In the genomic region with DNA sequence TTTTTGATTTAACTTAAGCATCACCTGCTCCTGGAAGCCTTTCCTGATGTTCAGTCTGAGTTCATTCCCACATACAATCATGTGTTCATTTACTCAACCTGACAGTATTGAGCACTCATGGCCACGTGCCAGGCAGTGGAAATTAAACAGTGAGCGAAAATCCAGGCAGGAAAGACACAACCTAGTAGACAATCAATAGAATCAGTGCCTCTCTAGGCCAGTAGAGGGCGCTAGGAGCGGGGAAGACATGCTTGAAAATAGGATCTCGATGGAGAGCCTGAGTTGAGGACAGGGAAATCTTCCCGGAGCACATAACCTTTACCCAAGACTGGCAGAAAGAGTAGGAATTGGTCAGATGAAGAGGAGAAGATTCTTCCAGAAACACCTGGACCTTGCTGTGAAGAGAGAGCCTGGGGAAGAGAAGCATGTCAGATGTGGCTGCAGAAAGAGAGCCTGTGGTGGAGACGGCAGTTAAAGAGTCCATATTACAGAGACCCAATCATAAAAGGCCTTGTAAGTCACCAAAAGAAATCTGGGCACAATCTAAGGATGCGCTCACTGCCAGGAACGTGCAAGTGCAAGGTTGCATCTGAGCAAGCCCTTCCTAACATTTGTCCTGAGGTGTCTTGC, we compare ENCODE assay signal across 1 cellular context.
TF ChIP-seq lines count a peak whose summit lies in the region.

No MANE protein-coding gene starts in this region.

TF ChIP-seq in HepG2, 621 proteins besides CTCF, POLR2A, EP300 and RAD21 (continued from another document and continues in another):
- TF ChIP-seq, protein P1, sequence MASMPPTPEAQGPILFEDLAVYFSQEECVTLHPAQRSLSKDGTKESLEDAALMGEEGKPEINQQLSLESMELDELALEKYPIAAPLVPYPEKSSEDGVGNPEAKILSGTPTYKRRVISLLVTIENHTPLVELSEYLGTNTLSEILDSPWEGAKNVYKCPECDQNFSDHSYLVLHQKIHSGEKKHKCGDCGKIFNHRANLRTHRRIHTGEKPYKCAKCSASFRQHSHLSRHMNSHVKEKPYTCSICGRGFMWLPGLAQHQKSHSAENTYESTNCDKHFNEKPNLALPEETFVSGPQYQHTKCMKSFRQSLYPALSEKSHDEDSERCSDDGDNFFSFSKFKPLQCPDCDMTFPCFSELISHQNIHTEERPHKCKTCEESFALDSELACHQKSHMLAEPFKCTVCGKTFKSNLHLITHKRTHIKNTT (CRISPR knock-in tag; IDR thresholded peaks at IDR 0.05) = no peak
- TF ChIP-seq, protein P2, sequence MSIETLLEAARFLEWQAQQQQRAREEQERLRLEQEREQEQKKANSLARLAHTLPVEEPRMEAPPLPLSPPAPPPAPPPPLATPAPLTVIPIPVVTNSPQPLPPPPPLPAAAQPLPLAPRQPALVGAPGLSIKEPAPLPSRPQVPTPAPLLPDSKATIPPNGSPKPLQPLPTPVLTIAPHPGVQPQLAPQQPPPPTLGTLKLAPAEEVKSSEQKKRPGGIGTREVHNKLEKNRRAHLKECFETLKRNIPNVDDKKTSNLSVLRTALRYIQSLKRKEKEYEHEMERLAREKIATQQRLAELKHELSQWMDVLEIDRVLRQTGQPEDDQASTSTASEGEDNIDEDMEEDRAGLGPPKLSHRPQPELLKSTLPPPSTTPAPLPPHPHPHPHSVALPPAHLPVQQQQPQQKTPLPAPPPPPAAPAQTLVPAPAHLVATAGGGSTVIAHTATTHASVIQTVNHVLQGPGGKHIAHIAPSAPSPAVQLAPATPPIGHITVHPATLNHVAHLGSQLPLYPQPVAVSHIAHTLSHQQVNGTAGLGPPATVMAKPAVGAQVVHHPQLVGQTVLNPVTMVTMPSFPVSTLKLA (IDR thresholded peaks at IDR 0.05) = no peak
- TF ChIP-seq MAFF (IDR thresholded peaks at IDR 0.05; ENCODE audit: low read depth, low read length) (no peak), ZNF773 (CRISPR knock-in tag; IDR thresholded peaks at IDR 0.05; ENCODE audit: borderline replicate concordance) (no peak), REPIN1 (CRISPR knock-in tag; IDR thresholded peaks at IDR 0.05; ENCODE audit: borderline replicate concordance, low read depth) (0 out of 2 replicates have a peak, but pooled peaks have one; percentile 53), HMG20B (CRISPR knock-in tag; conservative IDR thresholded peaks at IDR 0.05) (no peak), KLF11 (CRISPR knock-in tag; IDR thresholded peaks at IDR 0.05) (no peak), ZNF225 (CRISPR knock-in tag; IDR thresholded peaks at IDR 0.05) (no peak), KDM5B (CRISPR knock-in tag; IDR thresholded peaks at IDR 0.05; ENCODE audit: borderline replicate concordance) (no peak), SYNCRIP (IDR thresholded peaks at IDR 0.05; ENCODE audit: insufficient read depth, low read depth, low read length) (no peak), ZNF430 (CRISPR knock-in tag; IDR thresholded peaks at IDR 0.05) (no peak), NCOA2 (CRISPR knock-in tag; IDR thresholded peaks at IDR 0.05) (no peak), BHLHE40 (IDR thresholded peaks at IDR 0.05; ENCODE audit: low read length) (peak; percentile 44; the same call in 1 of the 2 replicates), GLI4 (CRISPR knock-in tag; IDR thresholded peaks at IDR 0.05; ENCODE audit: borderline replicate concordance) (no peak), ZNF431 (CRISPR knock-in tag; IDR thresholded peaks at IDR 0.05; ENCODE audit: borderline replicate concordance, low read depth) (no peak), SALL2 (CRISPR knock-in tag; IDR thresholded peaks at IDR 0.05) (no peak), HOXD1 (CRISPR knock-in tag; IDR thresholded peaks at IDR 0.05) (no peak), FLYWCH1 (CRISPR knock-in tag; IDR thresholded peaks at IDR 0.05) (no peak), ZNF382 (CRISPR knock-in tag; IDR thresholded peaks at IDR 0.05; ENCODE audit: borderline replicate concordance) (no peak), ZNF33A (CRISPR knock-in tag; IDR thresholded peaks at IDR 0.05; ENCODE audit: borderline replicate concordance) (no peak), TP53 (CRISPR knock-in tag; conservative IDR thresholded peaks at IDR 0.05) (no peak)
- TF ChIP-seq, protein P3, sequence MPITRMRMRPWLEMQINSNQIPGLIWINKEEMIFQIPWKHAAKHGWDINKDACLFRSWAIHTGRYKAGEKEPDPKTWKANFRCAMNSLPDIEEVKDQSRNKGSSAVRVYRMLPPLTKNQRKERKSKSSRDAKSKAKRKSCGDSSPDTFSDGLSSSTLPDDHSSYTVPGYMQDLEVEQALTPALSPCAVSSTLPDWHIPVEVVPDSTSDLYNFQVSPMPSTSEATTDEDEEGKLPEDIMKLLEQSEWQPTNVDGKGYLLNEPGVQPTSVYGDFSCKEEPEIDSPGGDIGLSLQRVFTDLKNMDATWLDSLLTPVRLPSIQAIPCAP (CRISPR knock-in tag; IDR thresholded peaks at IDR 0.05; ENCODE audit: low read depth) = no peak
- TF ChIP-seq, protein P4, sequence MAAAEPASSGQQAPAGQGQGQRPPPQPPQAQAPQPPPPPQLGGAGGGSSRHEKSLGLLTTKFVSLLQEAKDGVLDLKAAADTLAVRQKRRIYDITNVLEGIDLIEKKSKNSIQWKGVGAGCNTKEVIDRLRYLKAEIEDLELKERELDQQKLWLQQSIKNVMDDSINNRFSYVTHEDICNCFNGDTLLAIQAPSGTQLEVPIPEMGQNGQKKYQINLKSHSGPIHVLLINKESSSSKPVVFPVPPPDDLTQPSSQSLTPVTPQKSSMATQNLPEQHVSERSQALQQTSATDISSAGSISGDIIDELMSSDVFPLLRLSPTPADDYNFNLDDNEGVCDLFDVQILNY (CRISPR knock-in tag; conservative IDR thresholded peaks at IDR 0.05) = no peak
- TF ChIP-seq, protein P5, sequence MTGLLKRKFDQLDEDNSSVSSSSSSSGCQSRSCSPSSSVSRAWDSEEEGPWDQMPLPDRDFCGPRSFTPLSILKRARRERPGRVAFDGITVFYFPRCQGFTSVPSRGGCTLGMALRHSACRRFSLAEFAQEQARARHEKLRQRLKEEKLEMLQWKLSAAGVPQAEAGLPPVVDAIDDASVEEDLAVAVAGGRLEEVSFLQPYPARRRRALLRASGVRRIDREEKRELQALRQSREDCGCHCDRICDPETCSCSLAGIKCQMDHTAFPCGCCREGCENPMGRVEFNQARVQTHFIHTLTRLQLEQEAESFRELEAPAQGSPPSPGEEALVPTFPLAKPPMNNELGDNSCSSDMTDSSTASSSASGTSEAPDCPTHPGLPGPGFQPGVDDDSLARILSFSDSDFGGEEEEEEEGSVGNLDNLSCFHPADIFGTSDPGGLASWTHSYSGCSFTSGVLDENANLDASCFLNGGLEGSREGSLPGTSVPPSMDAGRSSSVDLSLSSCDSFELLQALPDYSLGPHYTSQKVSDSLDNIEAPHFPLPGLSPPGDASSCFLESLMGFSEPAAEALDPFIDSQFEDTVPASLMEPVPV (CRISPR knock-in tag; IDR thresholded peaks at IDR 0.05) = no peak
- TF ChIP-seq, protein P6, sequence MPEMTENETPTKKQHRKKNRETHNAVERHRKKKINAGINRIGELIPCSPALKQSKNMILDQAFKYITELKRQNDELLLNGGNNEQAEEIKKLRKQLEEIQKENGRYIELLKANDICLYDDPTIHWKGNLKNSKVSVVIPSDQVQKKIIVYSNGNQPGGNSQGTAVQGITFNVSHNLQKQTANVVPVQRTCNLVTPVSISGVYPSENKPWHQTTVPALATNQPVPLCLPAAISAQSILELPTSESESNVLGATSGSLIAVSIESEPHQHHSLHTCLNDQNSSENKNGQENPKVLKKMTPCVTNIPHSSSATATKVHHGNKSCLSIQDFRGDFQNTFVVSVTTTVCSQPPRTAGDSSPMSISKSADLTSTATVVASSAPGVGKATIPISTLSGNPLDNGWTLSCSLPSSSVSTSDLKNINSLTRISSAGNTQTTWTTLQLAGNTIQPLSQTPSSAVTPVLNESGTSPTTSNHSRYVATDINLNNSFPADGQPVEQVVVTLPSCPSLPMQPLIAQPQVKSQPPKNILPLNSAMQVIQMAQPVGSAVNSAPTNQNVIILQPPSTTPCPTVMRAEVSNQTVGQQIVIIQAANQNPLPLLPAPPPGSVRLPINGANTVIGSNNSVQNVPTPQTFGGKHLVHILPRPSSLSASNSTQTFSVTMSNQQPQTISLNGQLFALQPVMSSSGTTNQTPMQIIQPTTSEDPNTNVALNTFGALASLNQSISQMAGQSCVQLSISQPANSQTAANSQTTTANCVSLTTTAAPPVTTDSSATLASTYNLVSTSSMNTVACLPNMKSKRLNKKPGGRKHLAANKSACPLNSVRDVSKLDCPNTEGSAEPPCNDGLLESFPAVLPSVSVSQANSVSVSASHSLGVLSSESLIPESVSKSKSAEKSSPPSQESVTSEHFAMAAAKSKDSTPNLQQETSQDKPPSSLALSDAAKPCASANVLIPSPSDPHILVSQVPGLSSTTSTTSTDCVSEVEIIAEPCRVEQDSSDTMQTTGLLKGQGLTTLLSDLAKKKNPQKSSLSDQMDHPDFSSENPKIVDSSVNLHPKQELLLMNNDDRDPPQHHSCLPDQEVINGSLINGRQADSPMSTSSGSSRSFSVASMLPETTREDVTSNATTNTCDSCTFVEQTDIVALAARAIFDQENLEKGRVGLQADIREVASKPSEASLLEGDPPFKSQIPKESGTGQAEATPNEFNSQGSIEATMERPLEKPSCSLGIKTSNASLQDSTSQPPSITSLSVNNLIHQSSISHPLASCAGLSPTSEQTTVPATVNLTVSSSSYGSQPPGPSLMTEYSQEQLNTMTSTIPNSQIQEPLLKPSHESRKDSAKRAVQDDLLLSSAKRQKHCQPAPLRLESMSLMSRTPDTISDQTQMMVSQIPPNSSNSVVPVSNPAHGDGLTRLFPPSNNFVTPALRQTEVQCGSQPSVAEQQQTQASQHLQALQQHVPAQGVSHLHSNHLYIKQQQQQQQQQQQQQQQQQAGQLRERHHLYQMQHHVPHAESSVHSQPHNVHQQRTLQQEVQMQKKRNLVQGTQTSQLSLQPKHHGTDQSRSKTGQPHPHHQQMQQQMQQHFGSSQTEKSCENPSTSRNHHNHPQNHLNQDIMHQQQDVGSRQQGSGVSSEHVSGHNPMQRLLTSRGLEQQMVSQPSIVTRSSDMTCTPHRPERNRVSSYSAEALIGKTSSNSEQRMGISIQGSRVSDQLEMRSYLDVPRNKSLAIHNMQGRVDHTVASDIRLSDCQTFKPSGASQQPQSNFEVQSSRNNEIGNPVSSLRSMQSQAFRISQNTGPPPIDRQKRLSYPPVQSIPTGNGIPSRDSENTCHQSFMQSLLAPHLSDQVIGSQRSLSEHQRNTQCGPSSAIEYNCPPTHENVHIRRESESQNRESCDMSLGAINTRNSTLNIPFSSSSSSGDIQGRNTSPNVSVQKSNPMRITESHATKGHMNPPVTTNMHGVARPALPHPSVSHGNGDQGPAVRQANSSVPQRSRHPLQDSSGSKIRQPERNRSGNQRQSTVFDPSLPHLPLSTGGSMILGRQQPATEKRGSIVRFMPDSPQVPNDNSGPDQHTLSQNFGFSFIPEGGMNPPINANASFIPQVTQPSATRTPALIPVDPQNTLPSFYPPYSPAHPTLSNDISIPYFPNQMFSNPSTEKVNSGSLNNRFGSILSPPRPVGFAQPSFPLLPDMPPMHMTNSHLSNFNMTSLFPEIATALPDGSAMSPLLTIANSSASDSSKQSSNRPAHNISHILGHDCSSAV (CRISPR knock-in tag; IDR thresholded peaks at IDR 0.05; ENCODE audit: borderline replicate concordance) = no peak
- TF ChIP-seq, protein P7, sequence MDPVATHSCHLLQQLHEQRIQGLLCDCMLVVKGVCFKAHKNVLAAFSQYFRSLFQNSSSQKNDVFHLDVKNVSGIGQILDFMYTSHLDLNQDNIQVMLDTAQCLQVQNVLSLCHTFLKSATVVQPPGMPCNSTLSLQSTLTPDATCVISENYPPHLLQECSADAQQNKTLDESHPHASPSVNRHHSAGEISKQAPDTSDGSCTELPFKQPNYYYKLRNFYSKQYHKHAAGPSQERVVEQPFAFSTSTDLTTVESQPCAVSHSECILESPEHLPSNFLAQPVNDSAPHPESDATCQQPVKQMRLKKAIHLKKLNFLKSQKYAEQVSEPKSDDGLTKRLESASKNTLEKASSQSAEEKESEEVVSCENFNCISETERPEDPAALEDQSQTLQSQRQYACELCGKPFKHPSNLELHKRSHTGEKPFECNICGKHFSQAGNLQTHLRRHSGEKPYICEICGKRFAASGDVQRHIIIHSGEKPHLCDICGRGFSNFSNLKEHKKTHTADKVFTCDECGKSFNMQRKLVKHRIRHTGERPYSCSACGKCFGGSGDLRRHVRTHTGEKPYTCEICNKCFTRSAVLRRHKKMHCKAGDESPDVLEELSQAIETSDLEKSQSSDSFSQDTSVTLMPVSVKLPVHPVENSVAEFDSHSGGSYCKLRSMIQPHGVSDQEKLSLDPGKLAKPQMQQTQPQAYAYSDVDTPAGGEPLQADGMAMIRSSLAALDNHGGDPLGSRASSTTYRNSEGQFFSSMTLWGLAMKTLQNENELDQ (CRISPR knock-in tag; IDR thresholded peaks at IDR 0.05; ENCODE audit: borderline replicate concordance) = no peak
- TF ChIP-seq, protein P8, sequence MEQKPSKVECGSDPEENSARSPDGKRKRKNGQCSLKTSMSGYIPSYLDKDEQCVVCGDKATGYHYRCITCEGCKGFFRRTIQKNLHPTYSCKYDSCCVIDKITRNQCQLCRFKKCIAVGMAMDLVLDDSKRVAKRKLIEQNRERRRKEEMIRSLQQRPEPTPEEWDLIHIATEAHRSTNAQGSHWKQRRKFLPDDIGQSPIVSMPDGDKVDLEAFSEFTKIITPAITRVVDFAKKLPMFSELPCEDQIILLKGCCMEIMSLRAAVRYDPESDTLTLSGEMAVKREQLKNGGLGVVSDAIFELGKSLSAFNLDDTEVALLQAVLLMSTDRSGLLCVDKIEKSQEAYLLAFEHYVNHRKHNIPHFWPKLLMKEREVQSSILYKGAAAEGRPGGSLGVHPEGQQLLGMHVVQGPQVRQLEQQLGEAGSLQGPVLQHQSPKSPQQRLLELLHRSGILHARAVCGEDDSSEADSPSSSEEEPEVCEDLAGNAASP (CRISPR knock-in tag; IDR thresholded peaks at IDR 0.05; ENCODE audit: borderline replicate concordance) = 0 out of 2 replicates have a peak, but pooled peaks have one; percentile 19
- TF ChIP-seq, protein P9, sequence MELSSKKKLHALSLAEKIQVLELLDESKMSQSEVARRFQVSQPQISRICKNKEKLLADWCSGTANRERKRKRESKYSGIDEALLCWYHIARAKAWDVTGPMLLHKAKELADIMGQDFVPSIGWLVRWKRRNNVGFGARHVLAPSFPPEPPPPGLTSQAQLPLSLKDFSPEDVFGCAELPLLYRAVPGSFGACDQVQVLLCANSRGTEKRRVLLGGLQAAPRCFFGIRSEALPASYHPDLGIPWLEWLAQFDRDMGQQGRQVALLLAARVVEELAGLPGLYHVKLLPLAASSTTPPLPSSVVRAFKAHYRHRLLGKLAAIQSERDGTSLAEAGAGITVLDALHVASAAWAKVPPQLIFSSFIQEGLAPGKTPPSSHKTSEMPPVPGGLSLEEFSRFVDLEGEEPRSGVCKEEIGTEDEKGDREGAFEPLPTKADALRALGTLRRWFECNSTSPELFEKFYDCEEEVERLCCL (CRISPR knock-in tag; IDR thresholded peaks at IDR 0.05; ENCODE audit: borderline replicate concordance) = no peak
- TF ChIP-seq, protein P10, sequence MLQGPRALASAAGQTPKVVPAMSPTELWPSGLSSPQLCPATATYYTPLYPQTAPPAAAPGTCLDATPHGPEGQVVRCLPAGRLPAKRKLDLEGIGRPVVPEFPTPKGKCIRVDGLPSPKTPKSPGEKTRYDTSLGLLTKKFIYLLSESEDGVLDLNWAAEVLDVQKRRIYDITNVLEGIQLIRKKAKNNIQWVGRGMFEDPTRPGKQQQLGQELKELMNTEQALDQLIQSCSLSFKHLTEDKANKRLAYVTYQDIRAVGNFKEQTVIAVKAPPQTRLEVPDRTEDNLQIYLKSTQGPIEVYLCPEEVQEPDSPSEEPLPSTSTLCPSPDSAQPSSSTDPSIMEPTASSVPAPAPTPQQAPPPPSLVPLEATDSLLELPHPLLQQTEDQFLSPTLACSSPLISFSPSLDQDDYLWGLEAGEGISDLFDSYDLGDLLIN (CRISPR knock-in tag; IDR thresholded peaks at IDR 0.05; ENCODE audit: borderline replicate concordance) = no peak
